1 cellular context compared by ENCODE assay signal in the genomic region with DNA sequence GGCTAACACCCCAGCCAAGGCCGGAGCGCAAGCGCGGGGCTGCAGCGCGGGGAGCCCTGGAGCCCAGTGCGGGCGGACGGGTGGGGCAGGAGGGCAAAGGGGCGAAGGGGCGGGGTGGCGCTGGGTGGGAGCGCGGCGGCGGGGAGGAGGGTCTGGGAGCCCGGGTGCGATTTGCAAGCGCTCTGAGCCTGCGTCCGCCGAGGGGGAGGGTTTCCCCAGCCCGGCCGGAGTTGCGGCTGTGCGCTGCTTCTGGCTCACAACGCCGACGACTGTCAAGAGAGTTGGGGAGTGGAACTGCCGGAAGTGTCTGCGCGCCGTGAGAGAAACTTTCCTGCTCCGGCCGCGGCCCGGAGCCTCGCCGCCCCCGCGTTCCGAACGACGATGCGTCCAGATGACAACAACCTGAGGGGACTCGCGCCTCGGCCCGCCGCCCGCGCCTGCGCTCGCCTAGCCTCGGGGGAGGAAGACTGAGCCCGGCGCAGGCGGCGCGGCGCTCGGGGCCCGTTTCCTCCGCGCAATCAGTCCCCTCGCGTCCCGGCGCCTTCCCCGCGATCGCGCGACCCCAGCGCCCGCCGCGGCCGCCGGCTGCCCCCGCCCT.
TF ChIP-seq lines count a peak whose summit lies in the region.

A gene with protein sequence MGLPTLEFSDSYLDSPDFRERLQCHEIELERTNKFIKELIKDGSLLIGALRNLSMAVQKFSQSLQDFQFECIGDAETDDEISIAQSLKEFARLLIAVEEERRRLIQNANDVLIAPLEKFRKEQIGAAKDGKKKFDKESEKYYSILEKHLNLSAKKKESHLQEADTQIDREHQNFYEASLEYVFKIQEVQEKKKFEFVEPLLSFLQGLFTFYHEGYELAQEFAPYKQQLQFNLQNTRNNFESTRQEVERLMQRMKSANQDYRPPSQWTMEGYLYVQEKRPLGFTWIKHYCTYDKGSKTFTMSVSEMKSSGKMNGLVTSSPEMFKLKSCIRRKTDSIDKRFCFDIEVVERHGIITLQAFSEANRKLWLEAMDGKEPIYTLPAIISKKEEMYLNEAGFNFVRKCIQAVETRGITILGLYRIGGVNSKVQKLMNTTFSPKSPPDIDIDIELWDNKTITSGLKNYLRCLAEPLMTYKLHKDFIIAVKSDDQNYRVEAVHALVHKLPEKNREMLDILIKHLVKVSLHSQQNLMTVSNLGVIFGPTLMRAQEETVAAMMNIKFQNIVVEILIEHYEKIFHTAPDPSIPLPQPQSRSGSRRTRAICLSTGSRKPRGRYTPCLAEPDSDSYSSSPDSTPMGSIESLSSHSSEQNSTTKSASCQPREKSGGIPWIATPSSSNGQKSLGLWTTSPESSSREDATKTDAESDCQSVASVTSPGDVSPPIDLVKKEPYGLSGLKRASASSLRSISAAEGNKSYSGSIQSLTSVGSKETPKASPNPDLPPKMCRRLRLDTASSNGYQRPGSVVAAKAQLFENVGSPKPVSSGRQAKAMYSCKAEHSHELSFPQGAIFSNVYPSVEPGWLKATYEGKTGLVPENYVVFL (plus strand): TSS at position 257 of the 598 bp plus-strand sequence. CDS start 391 bp downstream, outside the sequence.

TF ChIP-seq in SK-N-SH treated with all-trans-retinoic acid at 6 μM for 48 hours, 23 proteins besides CTCF, POLR2A, EP300 and RAD21 (continued from another document):
- TF ChIP-seq CSRNP3 (CRISPR knock-in tag; IDR thresholded peaks at IDR 0.05) (no peak), PPARA (CRISPR knock-in tag; IDR thresholded peaks at IDR 0.05; ENCODE audit: borderline replicate concordance) (no peak), RARB (CRISPR knock-in tag; IDR thresholded peaks at IDR 0.05) (no peak)
TF ChIP-seq in SK-N-SH treated with all-trans-retinoic acid at 6 μM for 48 hours: peak in this region for 0.
